ENCODE assay signal across 8 cellular contexts in genomic region chr10:31030800-31031199, GRCh38. TPM values are rescaled to one million over a fixed set of nuclear protein-coding genes. Genes with fewer than 3 reads are reported as not detected.
A peak's percentile ranks its signal among the peaks of the same experiment; 100 is the strongest.
DNase-seq lines count a peak whose midpoint lies in the region; ATAC-seq and TF ChIP-seq lines count a peak whose summit lies in the region.

No MANE protein-coding gene starts in this region.

- intact Hi-C loops in ascending aorta (cut with DNase I) (loop anchor here (2.0 to 5.0 kb wide), 5 partner anchors 48 to 667 kb away; no protein-coding TSS in a partner anchor), lower lobe of right lung (cut with DNase I) (no loop called here), tibial artery (cut with DNase I; ENCODE audit: low total_unique reads) (loop anchor here (10.0 kb wide), 2 partner anchors 246 to 284 kb away; partner anchors contain the start of gene ZEB1)

- no peak for DNase-seq in activated T-cell treated with anti-CD3 and anti-CD28 coated beads, Interleukin-2, amount 50 U/mL, for 24 hours
- no peak for DNase-seq in activated T-cell treated with anti-CD3 and anti-CD28 coated beads, Interleukin-2, amount 50 U/mL, for 48 hours
- no peak for DNase-seq in ascending aorta (ENCODE audit: low spot score in 2 of 2)
- DNase-seq in lower lobe of right lung, result no peak
- DNase-seq in tibial artery, result no peak
- no peak for DNase-seq in stimulated activated CD4-positive, alpha-beta T cell treated with anti-CD3 and anti-CD28 coated beads, Interleukin-2, amount 100 ng/mL, for 48 hours

- H3K4me3 Mint-ChIP-seq in activated T-cell treated with anti-CD3 and anti-CD28 coated beads, Interleukin-2, amount 50 U/mL, for 24 hours, result peak overlapping the region; percentile 87

- no peak for ATAC-seq in lower lobe of right lung
- no peak for ATAC-seq in GM19328 (IDR thresholded peaks at IDR 0.05; ENCODE audit: unreplicated experiment)
- no peak for ATAC-seq in GM18505 (IDR thresholded peaks at IDR 0.05; ENCODE audit: unreplicated experiment)

- H3K36me3 ChIP-seq in ascending aorta (no peaks in the 10 kb centered on the region), lower lobe of right lung (no peaks in the 10 kb centered on the region), tibial artery (no peaks in the 10 kb centered on the region)

- H3K36me3 Mint-ChIP-seq in activated T-cell treated with anti-CD3 and anti-CD28 coated beads, Interleukin-2, amount 50 U/mL, for 24 hours (ENCODE audit: low read depth), result no peaks in the 10 kb centered on the region

- TF ChIP-seq CTCF in ascending aorta (IDR thresholded peaks at IDR 0.05) (no peak), lower lobe of right lung (IDR thresholded peaks at IDR 0.05) (no peak), tibial artery (IDR thresholded peaks at IDR 0.05) (no peak)

- no peaks in the 10 kb centered on the region for H3K27me3 Mint-ChIP-seq in activated T-cell treated with anti-CD3 and anti-CD28 coated beads, Interleukin-2, amount 50 U/mL, for 24 hours

- H3K9me3 Mint-ChIP-seq in activated T-cell treated with anti-CD3 and anti-CD28 coated beads, Interleukin-2, amount 50 U/mL, for 24 hours, result no peaks in the 10 kb centered on the region

- H3K27me3 ChIP-seq in ascending aorta (no peaks in the 10 kb centered on the region), lower lobe of right lung (ENCODE audit: low read depth) (no peaks in the 10 kb centered on the region), tibial artery (no peaks in the 10 kb centered on the region)

- no peaks in the 10 kb centered on the region for H3K9me3 ChIP-seq in ascending aorta
- H3K9me3 ChIP-seq in lower lobe of right lung, result no peaks in the 10 kb centered on the region
- no peaks in the 10 kb centered on the region for H3K9me3 ChIP-seq in tibial artery

- H3K27ac ChIP-seq in ascending aorta (peak overlapping the region; percentile 98 to 99), lower lobe of right lung (peak overlapping the region; percentile 99), tibial artery (peak overlapping the region; percentile 100)

- peak overlapping the region; percentile 69 to 71 for H3K4me3 ChIP-seq in ascending aorta
- peak overlapping the region; percentile 70 for H3K4me3 ChIP-seq in lower lobe of right lung
- peak overlapping the region; percentile 67 to 81 for H3K4me3 ChIP-seq in tibial artery

- H3K4me1 Mint-ChIP-seq in activated T-cell treated with anti-CD3 and anti-CD28 coated beads, Interleukin-2, amount 50 U/mL, for 24 hours (ENCODE audit: low read depth), result peaks cover 22% of the 10 kb centered on the region

- H3K4me1 ChIP-seq in ascending aorta (peaks cover 6 to 25% of the 10 kb centered on the region in 2 donors), lower lobe of right lung (peaks cover 47% of the 10 kb centered on the region), tibial artery (peaks cover 7 to 53% (median 28%) of the 10 kb centered on the region in 4 donors)

- H3K27ac Mint-ChIP-seq in activated T-cell treated with anti-CD3 and anti-CD28 coated beads, Interleukin-2, amount 50 U/mL, for 24 hours, result no peak overlapping the region

- TF ChIP-seq POLR2A in GM18505 (IDR thresholded peaks at IDR 0.05; ENCODE audit: borderline replicate concordance, extremely low read depth, insufficient read depth, insufficient read length), result no peak

RNA-seq across cellular contexts. Expression of gene ZNF438, which starts 0.9 kb away (rescaled TPM):
- 1.7 TPM for total RNA-seq in ascending aorta
- 15.2 TPM for total RNA-seq in lower lobe of right lung
